ENCODE assay signal across 9 cellular contexts in the genomic region with DNA sequence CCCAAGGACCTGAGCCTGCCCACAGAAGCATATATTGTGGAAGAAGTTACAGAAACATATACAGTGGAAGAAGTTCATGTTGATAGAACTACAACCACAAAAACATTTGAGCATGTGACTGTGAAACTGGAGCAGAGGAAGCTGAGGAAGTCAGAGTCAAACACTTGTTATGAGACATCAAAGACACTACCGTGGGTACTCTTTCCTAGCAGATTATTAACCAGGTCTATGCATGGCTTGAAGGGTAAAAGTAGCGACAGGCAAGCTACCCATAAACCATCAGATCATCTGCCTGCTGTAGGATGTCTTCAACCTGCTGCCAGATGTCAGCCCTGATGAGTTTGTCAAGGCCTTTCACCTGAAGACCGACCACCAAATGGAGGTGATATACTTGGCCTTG. TPM values are rescaled to one million over a fixed set of nuclear protein-coding genes. Genes with fewer than 3 reads are reported as not detected.
A peak's percentile ranks its signal among the peaks of the same experiment; 100 is the strongest.
DNase-seq lines count a peak whose midpoint lies in the region; ATAC-seq and TF ChIP-seq lines count a peak whose summit lies in the region.
"Had no signal": no experiment of that assay in that cellular context is flagged by ENCODE, and none has a peak within 500 bp of the region (broad histone marks: within the 10 kb centered on the region; RNA-seq: fewer than 3 reads in every experiment).

No MANE protein-coding gene starts in this region.

- TF ChIP-seq CTCF in CD8-positive, alpha-beta T cell (IDR thresholded peaks at IDR 0.05) = no peak
- TF ChIP-seq CTCF in upper lobe of right lung (IDR thresholded peaks at IDR 0.05) (no peak), endodermal cell (conservative IDR thresholded peaks at IDR 0.05) (no peak)

- peaks cover 47% of the 10 kb centered on the region for H3K4me1 ChIP-seq in CD8-positive, alpha-beta T cell (ENCODE audit: insufficient read depth, low read length)
- H3K4me1 ChIP-seq in upper lobe of right lung = no peaks in the 10 kb centered on the region
- peaks cover 13% of the 10 kb centered on the region for H3K4me1 ChIP-seq in endodermal cell (ENCODE audit: control insufficient read depth, insufficient read depth, low read length)

- CTCF ChIA-PET in CD8-positive, alpha-beta T cell (lab: Charles Lee) = interaction anchor here (0.6 to 2.7 kb wide), 8 partner anchors 12 to 399 kb away, joined by 3 to 15 read pairs (median 4); partner anchors contain the start of gene IVNS1ABP

- no peaks in the 10 kb centered on the region for H3K27me3 Mint-ChIP-seq in CD8-positive, alpha-beta T cell (ENCODE audit: low read depth)
- no peaks in the 10 kb centered on the region for H3K27me3 Mint-ChIP-seq in activated T-cell treated with anti-CD3 and anti-CD28 coated beads, Interleukin-2, amount 50 U/mL, for 4 hours (ENCODE audit: low read depth)
- no peaks in the 10 kb centered on the region for H3K27me3 Mint-ChIP-seq in endodermal cell (ENCODE audit: insufficient read depth)

- ATAC-seq in CD8-positive, alpha-beta T cell = peak; percentile 92
- ATAC-seq in GM19372 (IDR thresholded peaks at IDR 0.05; ENCODE audit: low read depth, unreplicated experiment) (peak; percentile 94), HG03095 (IDR thresholded peaks at IDR 0.05; ENCODE audit: unreplicated experiment) (peak; percentile 87), upper lobe of right lung (no peak)
- peak; percentile 73 to 80 for ATAC-seq in activated T-cell treated with anti-CD3 and anti-CD28 coated beads, Interleukin-2, amount 50 U/mL, for 4 hours

- H3K4me3 ChIP-seq in CD8-positive, alpha-beta T cell (ENCODE audit: low read depth, low read length) = no peak overlapping the region
- H3K4me3 ChIP-seq in upper lobe of right lung (no peak overlapping the region), endodermal cell (ENCODE audit: low read length) (no peak overlapping the region)

- peak overlapping the region; percentile 72 for H3K4me3 Mint-ChIP-seq in CD8-positive, alpha-beta T cell
- peak overlapping the region; percentile 13 for H3K4me3 Mint-ChIP-seq in activated T-cell treated with anti-CD3 and anti-CD28 coated beads, Interleukin-2, amount 50 U/mL, for 4 hours
- H3K4me3 Mint-ChIP-seq in endodermal cell = no peak overlapping the region
- H3K4me3 Mint-ChIP-seq: neural crest cell had no signal

- intact Hi-C loops in CD8-positive, alpha-beta T cell (cut with DNase I, micrococcal nuclease) = loop anchor here in 1 of 2 experiments (1.0 to 2.0 kb wide), 4 partner anchors 12 to 40 kb away; partner anchors contain the start of gene IVNS1ABP
- intact Hi-C loops in upper lobe of right lung (cut with DNase I) = no loop called here

- peaks cover 3% of the 10 kb centered on the region for H3K36me3 ChIP-seq in CD8-positive, alpha-beta T cell (ENCODE audit: insufficient read depth, low read length)
- H3K36me3 ChIP-seq in upper lobe of right lung (no peaks in the 10 kb centered on the region), endodermal cell (ENCODE audit: control insufficient read depth, insufficient read depth, low read length) (peaks cover 3% of the 10 kb centered on the region)

- peak in 5 of 7 experiments; percentile 12 to 72 (median 27) for DNase-seq in CD8-positive, alpha-beta T cell
- DNase-seq in activated T-cell treated with anti-CD3 and anti-CD28 coated beads, Interleukin-2, amount 50 U/mL, for 4 hours = no peak
- DNase-seq in SHP77 (lab: John Stamatoyannopoulos, UW) (no peak), upper lobe of right lung (no peak), endodermal cell (no peak), NAMALWA (ENCODE audit: low spot score) (no peak)

- peaks cover 64% of the 10 kb centered on the region for H3K4me1 Mint-ChIP-seq in CD8-positive, alpha-beta T cell (ENCODE audit: low read depth)
- H3K4me1 Mint-ChIP-seq in activated T-cell treated with anti-CD3 and anti-CD28 coated beads, Interleukin-2, amount 50 U/mL, for 4 hours (ENCODE audit: low read depth) = peaks cover 61% of the 10 kb centered on the region
- H3K4me1 Mint-ChIP-seq in endodermal cell = peaks cover 18% of the 10 kb centered on the region
- H3K4me1 Mint-ChIP-seq: neural crest cell had no signal

- 90 to 95% methylated on average over 1 to 3 of the region's 3 CpGs for WGBS in endodermal cell (ENCODE audit: insufficient coverage in 1 of 2, insufficient read length in 1 of 2), 2 experiments

- H3K27ac Mint-ChIP-seq in CD8-positive, alpha-beta T cell = peak overlapping the region; percentile 96
- H3K27ac Mint-ChIP-seq in endodermal cell = no peak overlapping the region

- POLR2A ChIA-PET in CD8-positive, alpha-beta T cell (lab: Charles Lee) = interaction anchor here (0.9 to 8.0 kb wide), 12 partner anchors 11 to 400 kb away, joined by 3 to 45 read pairs (median 6); partner anchors contain the start of gene IVNS1ABP

- H3K36me3 Mint-ChIP-seq in CD8-positive, alpha-beta T cell = peaks cover 15% of the 10 kb centered on the region
- H3K36me3 Mint-ChIP-seq in activated T-cell treated with anti-CD3 and anti-CD28 coated beads, Interleukin-2, amount 50 U/mL, for 4 hours (ENCODE audit: insufficient read depth) = peaks cover 17% of the 10 kb centered on the region
- H3K36me3 Mint-ChIP-seq in endodermal cell (ENCODE audit: low read depth) = peaks cover 35% of the 10 kb centered on the region

- H3K27ac ChIP-seq in CD8-positive, alpha-beta T cell (ENCODE audit: low read depth, low read length) = peak overlapping the region; percentile 7
- H3K27ac ChIP-seq in upper lobe of right lung (no peak overlapping the region), endodermal cell (ENCODE audit: low read depth, low read length) (no peak overlapping the region)

- no peaks in the 10 kb centered on the region for H3K9me3 ChIP-seq in CD8-positive, alpha-beta T cell (ENCODE audit: low read length)
- H3K9me3 ChIP-seq in upper lobe of right lung (no peaks in the 10 kb centered on the region), endodermal cell (ENCODE audit: control insufficient read depth, low read length) (peaks cover 17% of the 10 kb centered on the region)

- no peaks in the 10 kb centered on the region for H3K27me3 ChIP-seq in CD8-positive, alpha-beta T cell (ENCODE audit: insufficient read depth, low read length)
- H3K27me3 ChIP-seq in upper lobe of right lung (no peaks in the 10 kb centered on the region), endodermal cell (ENCODE audit: control insufficient read depth, insufficient read depth, low read length, poor library complexity, severe bottlenecking) (no peaks in the 10 kb centered on the region)

- H3K9ac ChIP-seq in endodermal cell (ENCODE audit: extremely low read depth, low read length, poor library complexity, severe bottlenecking) = no peak overlapping the region

- peaks cover 10% of the 10 kb centered on the region for H3K9me3 Mint-ChIP-seq in CD8-positive, alpha-beta T cell
- H3K9me3 Mint-ChIP-seq in activated T-cell treated with anti-CD3 and anti-CD28 coated beads, Interleukin-2, amount 50 U/mL, for 4 hours = peaks cover 12% of the 10 kb centered on the region
- peaks cover 11% of the 10 kb centered on the region for H3K9me3 Mint-ChIP-seq in endodermal cell

RNA-seq across cellular contexts. Expression of gene IVNS1ABP, which starts 35.8 kb away (rescaled TPM):
- 100 to 1,000 TPM; 227 to 237 TPM for total RNA-seq in CD8-positive, alpha-beta T cell
- total RNA-seq in activated T-cell treated with anti-CD3 and anti-CD28 coated beads, Interleukin-2, amount 50 U/mL, for 4 hours = 10 to 100 TPM; 52.8 to 61.2 (median 54.3) TPM
- 88.6 TPM for total RNA-seq in upper lobe of right lung
- total RNA-seq in endodermal cell = 100 to 1,000 TPM; 122 to 163 TPM
- 200 TPM for polyA plus RNA-seq in endodermal cell (2013, experiment 1 of 2)
- polyA plus RNA-seq in endodermal cell (2013, experiment 2 of 2) = 179 TPM

Comparison
In these comparisons a context has a peak if more than half of its experiments do, and no peak if none do; other contexts are left out.
1. DNase-seq: peak in CD8-positive, alpha-beta T cell (5 of 7); none in activated T-cell treated with anti-CD3 and anti-CD28 coated beads, Interleukin-2, amount 50 U/mL, for 4 hours (single experiment), SHP77 (0 of 2), upper lobe of right lung (single experiment), endodermal cell (single experiment) and NAMALWA (single experiment).